In the genomic region with DNA sequence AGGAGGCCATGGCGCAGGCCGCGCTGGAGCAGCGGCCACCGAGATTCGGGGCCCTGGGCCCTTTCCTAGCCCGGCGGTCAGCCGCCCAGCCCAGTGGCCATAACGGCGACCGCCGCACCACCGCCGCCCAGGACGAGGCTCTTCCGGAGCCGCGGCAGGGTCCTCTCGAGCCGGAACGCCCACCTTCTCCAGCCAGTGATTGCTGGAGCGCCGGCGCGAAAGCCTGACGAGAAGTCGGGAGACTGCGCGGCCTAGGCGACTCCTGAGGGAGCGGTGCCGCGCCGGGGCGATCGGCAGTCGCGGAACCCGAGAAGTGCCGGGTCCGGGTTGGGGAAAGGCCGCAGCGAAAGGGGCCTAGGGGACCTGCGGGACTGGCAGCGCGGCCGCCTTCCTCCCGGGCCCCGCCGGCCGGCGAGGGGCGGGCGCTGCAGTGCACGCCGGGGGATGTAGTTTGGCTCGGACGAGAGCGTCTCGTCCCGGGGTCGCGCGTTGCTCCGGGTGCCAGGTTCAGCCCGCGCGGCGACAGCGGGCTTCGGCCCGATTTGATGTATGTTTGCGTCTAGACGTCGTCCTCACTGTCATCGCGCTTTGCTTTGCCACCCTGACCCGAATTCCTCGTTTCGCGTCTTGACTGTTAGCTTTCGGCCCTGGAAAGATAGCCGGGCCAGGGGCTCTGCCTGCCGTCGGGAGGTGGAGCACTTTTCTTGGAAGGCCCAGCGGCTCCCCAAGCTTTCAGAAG, we compare ENCODE assay signal across 1 cellular context.
A peak's percentile ranks its signal among the peaks of the same experiment; 100 is the strongest.
TF ChIP-seq lines count a peak whose summit lies in the region.

A gene with protein sequence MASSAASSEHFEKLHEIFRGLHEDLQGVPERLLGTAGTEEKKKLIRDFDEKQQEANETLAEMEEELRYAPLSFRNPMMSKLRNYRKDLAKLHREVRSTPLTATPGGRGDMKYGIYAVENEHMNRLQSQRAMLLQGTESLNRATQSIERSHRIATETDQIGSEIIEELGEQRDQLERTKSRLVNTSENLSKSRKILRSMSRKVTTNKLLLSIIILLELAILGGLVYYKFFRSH (minus strand): TSS at position 153 of the 739 bp plus-strand sequence. CDS start 143 bp downstream, at position 10.

TF ChIP-seq in A549, 52 proteins besides CTCF, POLR2A, EP300 and RAD21 (continued from another document):
- peak; percentile 68 for TF ChIP-seq BCL3 (IDR thresholded peaks at IDR 0.05)
- no peak for TF ChIP-seq MAZ (IDR thresholded peaks at IDR 0.05; ENCODE audit: borderline replicate concordance, low read depth, low read length)
- TF ChIP-seq JUN (IDR thresholded peaks at IDR 0.05): peak; percentile 96 to 98
- TF ChIP-seq TFCP2L1 (CRISPR knock-in tag; IDR thresholded peaks at IDR 0.05): peak; percentile 76; the same call in 1 of the 2 replicates
- TF ChIP-seq FOXS1 (CRISPR knock-in tag; IDR thresholded peaks at IDR 0.05): no peak
- peak; percentile 19; the same call in 1 of the 2 replicates for TF ChIP-seq MAX (IDR thresholded peaks at IDR 0.05)
- TF ChIP-seq PHF8 (IDR thresholded peaks at IDR 0.05; ENCODE audit: borderline replicate concordance, low read depth): peak; percentile 79
- no peak for TF ChIP-seq CBX8 (IDR thresholded peaks at IDR 0.05)
TF ChIP-seq in A549: peak in this region for 10.
